ENCODE assay signal across 15 cellular contexts in genomic region chr12:109302358-109302757, GRCh38. TPM values are rescaled to one million over a fixed set of nuclear protein-coding genes. Genes with fewer than 3 reads are reported as not detected.
A peak's percentile ranks its signal among the peaks of the same experiment; 100 is the strongest.
DNase-seq lines count a peak whose midpoint lies in the region; ATAC-seq, FAIRE-seq and TF ChIP-seq lines count a peak whose summit lies in the region.
"Had no signal": no experiment of that assay in that cellular context is flagged by ENCODE, and none has a peak within 500 bp of the region (broad histone marks: within the 10 kb centered on the region; RNA-seq: fewer than 3 reads in every experiment).

No MANE protein-coding gene starts in this region.

- H4K20me1 ChIP-seq in GM23338 (replicated peaks; ENCODE audit: insufficient read depth) (no peaks in the 10 kb centered on the region), HepG2 (ENCODE audit: insufficient read depth, low read length) (no peaks in the 10 kb centered on the region)

- WGBS in HepG2 (ENCODE audit: low lambda C conversion rate): 11% methylated on average over 2 of the region's 2 CpGs

- H3K4me1 ChIP-seq in GM23338 (ENCODE audit: insufficient read depth): peaks cover 4% of the 10 kb centered on the region; the same call in 1 of the 2 replicates
- no peaks in the 10 kb centered on the region for H3K4me1 ChIP-seq in RWPE2 (ENCODE audit: insufficient read depth, poor library complexity, severe bottlenecking)
- peaks cover 21% of the 10 kb centered on the region for H3K4me1 ChIP-seq in HepG2 (ENCODE audit: insufficient read depth, low read length)
- H3K4me1 ChIP-seq: gastroesophageal sphincter, tibial artery had no signal

- no peak overlapping the region for H2AFZ ChIP-seq in GM23338
- no peak overlapping the region for H2AFZ ChIP-seq in HepG2 (ENCODE audit: low read length)

- H3K4me2 ChIP-seq in GM23338 (no peak overlapping the region), HepG2 (ENCODE audit: low read depth, low read length) (no peak overlapping the region)

- H3K4me3 Mint-ChIP-seq in GM23338: no peak overlapping the region
- H3K4me3 Mint-ChIP-seq: natural killer cell treated with Interleukin-12 subunit alpha and Interleukin-12 subunit beta and Interleukin-15 and Interleukin-18, amount 100 ng/mL, for 72 hours had no signal

- in situ Hi-C loops in HepG2 (cut with HindIII; ENCODE audit: extremely low pct_ligation_motif_present, low pct_unique_long_range_greater_than_20kb): no loop called here

- BruUV-seq in HepG2 (replicated peaks; lab: Mats Ljungman, UMichigan): no TSS peak

- H3K36me3 ChIP-seq in GM23338 (ENCODE audit: insufficient read depth): no peaks in the 10 kb centered on the region
- no peaks in the 10 kb centered on the region for H3K36me3 ChIP-seq in RWPE2 (ENCODE audit: low read depth)
- H3K36me3 ChIP-seq in HepG2 (replicated peaks in 1 of 2; ENCODE audit: control insufficient read depth in 1 of 2, insufficient read depth in 2 of 2, low read length in 2 of 2): no peaks in the 10 kb centered on the region
- H3K36me3 ChIP-seq: gastroesophageal sphincter, tibial artery had no signal

- intact Hi-C loops in HepG2 (cut with micrococcal nuclease; ENCODE audit: unreplicated experiment): no loop called here

- ATAC-seq in GM23338: no peak
- ATAC-seq in RWPE2 (ENCODE audit: low read depth): peak; percentile 54; the same call in 2 of the 3 replicates
- ATAC-seq in HepG2: no peak
- ATAC-seq in GM21360 (IDR thresholded peaks at IDR 0.05; ENCODE audit: unreplicated experiment): no peak
- ATAC-seq: gastroesophageal sphincter; natural killer cell treated with Interleukin-12 subunit alpha and Interleukin-12 subunit beta and Interleukin-15 and Interleukin-18, amount 100 ng/mL, for 72 hours had no signal

- H3K9me3 Mint-ChIP-seq in GM23338: no peaks in the 10 kb centered on the region
- H3K9me3 Mint-ChIP-seq: natural killer cell treated with Interleukin-12 subunit alpha and Interleukin-12 subunit beta and Interleukin-15 and Interleukin-18, amount 100 ng/mL, for 72 hours had no signal

- H3K27ac ChIP-seq in GM23338 (ENCODE audit: low read depth): no peak overlapping the region
- H3K27ac ChIP-seq in RWPE2 (ENCODE audit: poor library complexity, severe bottlenecking): no peak overlapping the region
- no peak overlapping the region for H3K27ac ChIP-seq in HepG2 (ENCODE audit: extremely low read length, insufficient read depth, low read length)
- H3K27ac ChIP-seq: dorsolateral prefrontal cortex, gastroesophageal sphincter, tibial artery had no signal

- TF ChIP-seq RAD21 in HepG2 (CRISPR knock-in tag; IDR thresholded peaks at IDR 0.05): no peak

- H3K4me1 Mint-ChIP-seq in GM23338: peaks cover 4% of the 10 kb centered on the region

- POLR2A ChIA-PET in HepG2 (lab: Yijun Ruan, JAX): no interaction called here

- no peak for FAIRE-seq in HepG2 (lab: Jason Lieb, UNC)

- TF ChIP-seq EP300 in HepG2 (IDR thresholded peaks at IDR 0.05; ENCODE audit: low read depth in 2 of 2, low read length in 2 of 2): no peak
- TF ChIP-seq EP300 in HepG2 (CRISPR knock-in tag; IDR thresholded peaks at IDR 0.05; ENCODE audit: borderline replicate concordance): no peak

- H3K9me2 ChIP-seq in GM23338 (ENCODE audit: insufficient read depth): no peaks in the 10 kb centered on the region

- peak in 1 of 2 experiments; percentile 28; a peak in 1 of 4 replicates for TF ChIP-seq CTCF in GM23338 (conservative IDR thresholded peaks at IDR 0.05; ENCODE audit: low read depth in 2 of 2)
- peak; percentile 43 for TF ChIP-seq CTCF in RWPE2 (IDR thresholded peaks at IDR 0.05; ENCODE audit: poor library complexity, severe bottlenecking)
- TF ChIP-seq CTCF in HepG2 (CRISPR knock-in tag; IDR thresholded peaks at IDR 0.05): peak; percentile 14; the same call in 1 of the 2 replicates

- H3K9ac ChIP-seq in HepG2 (ENCODE audit: insufficient read depth, low read depth, low read length): no peak overlapping the region

- no peaks in the 10 kb centered on the region for H3F3A ChIP-seq in GM23338 (replicated peaks; ENCODE audit: low read depth)

- CTCF ChIA-PET in HepG2 (lab: Yijun Ruan, JAX; ENCODE audit: low intra/inter-chr PET ratio, low total read pairs): no interaction called here

- H3K27me3 Mint-ChIP-seq in GM23338 (ENCODE audit: insufficient read depth, low read depth, poor library complexity): peaks cover 8% of the 10 kb centered on the region

- DNase-seq in NCI-H1417 (lab: John Stamatoyannopoulos, UW): peak in 2 of 3 experiments; percentile 30 to 60
- DNase-seq in NCI-H1417 treated with DMSO at 0.1 percent for 48 hours (lab: John Stamatoyannopoulos, UW): no peak
- DNase-seq in GM23338 (ENCODE audit: low spot score): peak; percentile 36
- DNase-seq in RWPE2 (ENCODE audit: low spot score): no peak
- DNase-seq in HepG2 (ENCODE audit: low spot score): no peak
- DNase-seq in GOT3 (lab: John Stamatoyannopoulos, UW): no peak
- no peak for DNase-seq in NCI-H1436 (lab: John Stamatoyannopoulos, UW)
- DNase-seq: activated CD8-positive, alpha-beta memory T cell treated with anti-CD3 and anti-CD28 coated beads, Interleukin-2, amount 50 U/mL, for 4 hours; dorsolateral prefrontal cortex; EL; NCI-H1092 treated with DMSO at 0.1 percent for 48 hours; tibial artery had no signal

- H3K36me3 Mint-ChIP-seq in GM23338 (ENCODE audit: low read depth): no peaks in the 10 kb centered on the region
- H3K36me3 Mint-ChIP-seq: natural killer cell treated with Interleukin-12 subunit alpha and Interleukin-12 subunit beta and Interleukin-15 and Interleukin-18, amount 100 ng/mL, for 72 hours had no signal

- H3K9me3 ChIP-seq in RWPE2 (ENCODE audit: severe bottlenecking) (no peaks in the 10 kb centered on the region), HepG2 (ENCODE audit: low read length) (no peaks in the 10 kb centered on the region)
- H3K9me3 ChIP-seq: gastroesophageal sphincter, tibial artery had no signal

- H3K79me2 ChIP-seq in GM23338 (replicated peaks; ENCODE audit: insufficient read depth) (no peaks in the 10 kb centered on the region), HepG2 (ENCODE audit: insufficient read depth, low read length) (no peaks in the 10 kb centered on the region)

- H3K4me3 ChIP-seq in GM23338 (no peak overlapping the region), RWPE2 (ENCODE audit: severe bottlenecking) (no peak overlapping the region), HepG2 (replicated peaks in 1 of 3; ENCODE audit: insufficient read depth in 1 of 3, low read depth in 2 of 3, low read length in 3 of 3) (no peak overlapping the region)
- H3K4me3 ChIP-seq: dorsolateral prefrontal cortex, gastroesophageal sphincter, tibial artery had no signal

- no peak overlapping the region for H3K27ac Mint-ChIP-seq in GM23338
- H3K27ac Mint-ChIP-seq: natural killer cell treated with Interleukin-12 subunit alpha and Interleukin-12 subunit beta and Interleukin-15 and Interleukin-18, amount 100 ng/mL, for 72 hours had no signal

- H3K27me3 ChIP-seq in GM23338 (ENCODE audit: insufficient read depth): peaks cover 10% of the 10 kb centered on the region
- H3K27me3 ChIP-seq in RWPE2 (ENCODE audit: insufficient read depth, poor library complexity, severe bottlenecking): peaks cover 21% of the 10 kb centered on the region
- H3K27me3 ChIP-seq in HepG2 (ENCODE audit: control insufficient read depth in 1 of 2, insufficient read depth in 2 of 2, low read length in 2 of 2): peaks cover 0 to 13% of the 10 kb centered on the region in 2 experiments; a peak in 3 of 5 replicates

- no peak for TF ChIP-seq POLR2A in HepG2 (IDR thresholded peaks at IDR 0.05; ENCODE audit: insufficient read depth in 1 of 2, low read depth in 2 of 2, low read length in 2 of 2)

RNA-seq across cellular contexts. Expression of gene FOXN4, which starts 6.7 kb away (rescaled TPM):
- total RNA-seq in GM23338 (2014; rRNA removed; shearing (Covaris generic)): 0.35 TPM in 1 of 2 replicates, not detected in the other
- polyA plus RNA-seq in GM23338 (2016; fragmentation: Nextera tagmentation; extraction: Ambion mirVana) (0.43 and 0.47 TPM in 2 replicates), HepG2 (2011; rRNA removed) (not detected in 2 replicates)
- total RNA-seq in HepG2 (2016; rRNA removed; fragmentation: Illumina TruSeq; extraction: Trizol): 0.11 and 0.13 TPM in 2 replicates
- total RNA-seq in HepG2 (2016; cell fraction: cytosol; rRNA removed; fragmentation: Illumina TruSeq; extraction: Trizol; ENCODE audit: low read depth): not detected in 2 replicates
- 0.04 and 0.12 TPM in 2 replicates for total RNA-seq in HepG2 (2016; cell fraction: insoluble cytoplasmic fraction; rRNA removed; fragmentation: Illumina TruSeq; extraction: Trizol)
- 0.14 and 0.22 TPM in 2 replicates for total RNA-seq in HepG2 (2016; cell fraction: membrane; rRNA removed; fragmentation: Illumina TruSeq; extraction: Trizol)
- not detected in 2 replicates for total RNA-seq in HepG2 (2016; cell fraction: nucleus; rRNA removed; fragmentation: Illumina TruSeq; extraction: Trizol)
- not detected in 2 replicates for polyA plus RNA-seq in HepG2 (2011; cell fraction: cytosol; rRNA removed)
- polyA plus RNA-seq in HepG2 (2011; cell fraction: nucleus; rRNA removed): 0.13 TPM in 1 of 2 replicates, not detected in the other
- not detected in 2 replicates for polyA plus RNA-seq in HepG2 (2012)
- polyA plus RNA-seq in HepG2 (2016; cell fraction: cytosol; fragmentation: Illumina TruSeq; extraction: Trizol; ENCODE audit: low read depth): 0.03 TPM in 1 of 2 replicates, not detected in the other
- polyA plus RNA-seq in HepG2 (2016; cell fraction: insoluble cytoplasmic fraction; fragmentation: Illumina TruSeq; extraction: Trizol; ENCODE audit: low read depth): 0.21 and 0.37 TPM in 2 replicates
- polyA plus RNA-seq in HepG2 (2016; cell fraction: membrane; fragmentation: Illumina TruSeq; extraction: Trizol; ENCODE audit: low read depth): 0.07 TPM in 2 replicates
- polyA plus RNA-seq in HepG2 (2016; cell fraction: nucleus; fragmentation: Illumina TruSeq; extraction: Trizol; ENCODE audit: insufficient read depth, low read depth): 0.41 TPM in 1 of 2 replicates, not detected in the other
- polyA minus RNA-seq in HepG2 (2011; rRNA and poly(A)+ RNA removed; ENCODE audit: low replicate concordance): 0.33 TPM in 1 of 2 replicates, not detected in the other
- polyA minus RNA-seq in HepG2 (2011; cell fraction: cytosol; rRNA and poly(A)+ RNA removed): not detected in 2 replicates
- not detected in 2 replicates for polyA minus RNA-seq in HepG2 (2011; cell fraction: nucleus; rRNA and poly(A)+ RNA removed)
- total RNA-seq: gastroesophageal sphincter; natural killer cell treated with Interleukin-12 subunit alpha and Interleukin-12 subunit beta and Interleukin-15 and Interleukin-18, amount 100 ng/mL, for 72 hours had no signal

RNA-seq across cellular contexts. Expression of gene MYO1H, which starts 45.3 kb away (rescaled TPM):
- total RNA-seq in GM23338 (2014; rRNA removed; shearing (Covaris generic)): not detected in 2 replicates
- polyA plus RNA-seq in GM23338 (2016; fragmentation: Nextera tagmentation; extraction: Ambion mirVana) (not detected in 2 replicates), HepG2 (2011; rRNA removed) (not detected in 2 replicates)
- not detected in 2 replicates for total RNA-seq in HepG2 (2016; rRNA removed; fragmentation: Illumina TruSeq; extraction: Trizol)
- not detected in 2 replicates for total RNA-seq in HepG2 (2016; cell fraction: cytosol; rRNA removed; fragmentation: Illumina TruSeq; extraction: Trizol; ENCODE audit: low read depth)
- total RNA-seq in HepG2 (2016; cell fraction: insoluble cytoplasmic fraction; rRNA removed; fragmentation: Illumina TruSeq; extraction: Trizol): not detected in 2 replicates
- not detected in 2 replicates for total RNA-seq in HepG2 (2016; cell fraction: membrane; rRNA removed; fragmentation: Illumina TruSeq; extraction: Trizol)
- not detected in 2 replicates for total RNA-seq in HepG2 (2016; cell fraction: nucleus; rRNA removed; fragmentation: Illumina TruSeq; extraction: Trizol)
- polyA plus RNA-seq in HepG2 (2011; cell fraction: cytosol; rRNA removed): not detected in 2 replicates
- not detected in 2 replicates for polyA plus RNA-seq in HepG2 (2011; cell fraction: nucleus; rRNA removed)
- not detected in 2 replicates for polyA plus RNA-seq in HepG2 (2012)
- polyA plus RNA-seq in HepG2 (2016; cell fraction: cytosol; fragmentation: Illumina TruSeq; extraction: Trizol; ENCODE audit: low read depth): not detected in 2 replicates
- not detected in 2 replicates for polyA plus RNA-seq in HepG2 (2016; cell fraction: insoluble cytoplasmic fraction; fragmentation: Illumina TruSeq; extraction: Trizol; ENCODE audit: low read depth)
- not detected in 2 replicates for polyA plus RNA-seq in HepG2 (2016; cell fraction: membrane; fragmentation: Illumina TruSeq; extraction: Trizol; ENCODE audit: low read depth)
- not detected in 2 replicates for polyA plus RNA-seq in HepG2 (2016; cell fraction: nucleus; fragmentation: Illumina TruSeq; extraction: Trizol; ENCODE audit: insufficient read depth, low read depth)
- polyA minus RNA-seq in HepG2 (2011; rRNA and poly(A)+ RNA removed; ENCODE audit: low replicate concordance): not detected in 2 replicates
- not detected in 2 replicates for polyA minus RNA-seq in HepG2 (2011; cell fraction: cytosol; rRNA and poly(A)+ RNA removed)
- not detected in 2 replicates for polyA minus RNA-seq in HepG2 (2011; cell fraction: nucleus; rRNA and poly(A)+ RNA removed)
- total RNA-seq: gastroesophageal sphincter; natural killer cell treated with Interleukin-12 subunit alpha and Interleukin-12 subunit beta and Interleukin-15 and Interleukin-18, amount 100 ng/mL, for 72 hours had no signal

Comparison
In these comparisons a context has a peak if more than half of its experiments do, and no peak if none do; other contexts are left out.
1. DNase-seq: peak in NCI-H1417 (2 of 3) and GM23338 (single experiment); none in NCI-H1417 treated with DMSO at 0.1 percent for 48 hours (single experiment), RWPE2 (single experiment), HepG2 (single experiment), GOT3 (single experiment) and NCI-H1436 (single experiment).